In genomic region chr16:2244926-2245795, GRCh38 we compare ENCODE assay signal across 19 cellular contexts. TPM values are rescaled to one million over a fixed set of nuclear protein-coding genes. Genes with fewer than 3 reads are reported as not detected.
DNase-seq lines count a peak whose midpoint lies in the region; ATAC-seq and TF ChIP-seq lines count a peak whose summit lies in the region.
"Had no signal": no experiment of that assay in that cellular context is flagged by ENCODE, and none has a peak within 500 bp of the region (broad histone marks: within the 10 kb centered on the region; RNA-seq: fewer than 3 reads in every experiment).

No MANE protein-coding gene starts in this region.

- POLR2A ChIA-PET in GM10248 (lab: Yijun Ruan, JAX): no interaction called here

- peak in 1 of 2 donors; percentile 12 for ATAC-seq in natural killer cell treated with Interleukin-12 subunit alpha and Interleukin-12 subunit beta and Interleukin-15 and Interleukin-18, amount 100 ng/mL, for 72 hours
- ATAC-seq in natural killer cell (no peak), RWPE2 (ENCODE audit: low read depth) (peak; percentile 9; the same call in 1 of the 3 replicates), esophagus mucosa (peak; percentile 46), GM18907 (IDR thresholded peaks at IDR 0.05; ENCODE audit: unreplicated experiment) (no peak)

- H3K9me3 Mint-ChIP-seq in natural killer cell treated with Interleukin-12 subunit alpha and Interleukin-12 subunit beta and Interleukin-15 and Interleukin-18, amount 100 ng/mL, for 72 hours: no peaks in the 10 kb centered on the region
- H3K9me3 Mint-ChIP-seq in natural killer cell: no peaks in the 10 kb centered on the region
- H3K9me3 Mint-ChIP-seq: H9 had no signal

- H3K27ac ChIP-seq in RWPE2 (ENCODE audit: poor library complexity, severe bottlenecking): no peak overlapping the region
- H3K27ac ChIP-seq: SK-N-MC had no signal

- no peaks in the 10 kb centered on the region for H3K36me3 Mint-ChIP-seq in natural killer cell treated with Interleukin-12 subunit alpha and Interleukin-12 subunit beta and Interleukin-15 and Interleukin-18, amount 100 ng/mL, for 72 hours
- no peaks in the 10 kb centered on the region for H3K36me3 Mint-ChIP-seq in natural killer cell

- peaks cover 73% of the 10 kb centered on the region for H3K36me3 ChIP-seq in RWPE2 (ENCODE audit: low read depth)

- TF ChIP-seq CTCF in natural killer cell (IDR thresholded peaks at IDR 0.05) (no peak), RWPE2 (IDR thresholded peaks at IDR 0.05; ENCODE audit: poor library complexity, severe bottlenecking) (no peak), GM10248 (IDR thresholded peaks at IDR 0.05; ENCODE audit: control extremely low read depth, extremely low read depth, low read depth, missing control alignments) (no peak)

- no peaks in the 10 kb centered on the region for H3K4me1 ChIP-seq in RWPE2 (ENCODE audit: insufficient read depth, poor library complexity, severe bottlenecking)

- H3K4me1 Mint-ChIP-seq in natural killer cell treated with Interleukin-12 subunit alpha and Interleukin-12 subunit beta and Interleukin-15 and Interleukin-18, amount 100 ng/mL, for 72 hours (ENCODE audit: low read depth in 2 of 2): peaks cover 0 to 2% of the 10 kb centered on the region in 2 donors
- H3K4me1 Mint-ChIP-seq in natural killer cell: no peaks in the 10 kb centered on the region
- H3K4me1 Mint-ChIP-seq: H9 had no signal

- no peak overlapping the region for H3K4me3 ChIP-seq in RWPE2 (ENCODE audit: severe bottlenecking)
- H3K4me3 ChIP-seq: SK-N-MC had no signal

- CTCF ChIA-PET in GM10248 (lab: Yijun Ruan, JAX): interaction anchor here (1.0 kb wide), 1 partner anchor 17 kb away, joined by 3 read pairs; no protein-coding TSS in a partner anchor

- H3K4me3 Mint-ChIP-seq in natural killer cell treated with Interleukin-12 subunit alpha and Interleukin-12 subunit beta and Interleukin-15 and Interleukin-18, amount 100 ng/mL, for 72 hours: no peak overlapping the region
- H3K4me3 Mint-ChIP-seq in natural killer cell: no peak overlapping the region
- H3K4me3 Mint-ChIP-seq: B cell, CD14-positive monocyte, H9 had no signal

- no peaks in the 10 kb centered on the region for H3K9me3 ChIP-seq in RWPE2 (ENCODE audit: severe bottlenecking)

- intact Hi-C loops in natural killer cell (cut with micrococcal nuclease): no loop called here

- H3K27me3 Mint-ChIP-seq in natural killer cell treated with Interleukin-12 subunit alpha and Interleukin-12 subunit beta and Interleukin-15 and Interleukin-18, amount 100 ng/mL, for 72 hours: no peaks in the 10 kb centered on the region
- H3K27me3 Mint-ChIP-seq in natural killer cell (ENCODE audit: low read depth in 2 of 2): no peaks in the 10 kb centered on the region
- H3K27me3 Mint-ChIP-seq: B cell had no signal

- DNase-seq in natural killer cell treated with Interleukin-12 subunit alpha and Interleukin-12 subunit beta and Interleukin-15 and Interleukin-18, amount 100 ng/mL, for 72 hours (ENCODE audit: low spot score): peak; percentile 44
- DNase-seq in natural killer cell: no peak
- no peak for DNase-seq in RWPE2 (ENCODE audit: low spot score)
- no peak for DNase-seq in GM10248 (ENCODE audit: extremely low spot score)
- no peak for DNase-seq in ureter (ENCODE audit: low spot score)
- no peak for DNase-seq in KG1 (lab: John Stamatoyannopoulos, UW)
- DNase-seq: EL; NCI-H1105; NCI-H2029 treated with DMSO at 0.1 percent for 48 hours; NCI-H226; NCI-H774; NK-92 treated with Interleukin-12 subunit alpha and Interleukin-12 subunit beta, amount 100 ng/mL, for 24 hours; Right ventricle myocardium superior had no signal

- H3K27ac Mint-ChIP-seq in natural killer cell treated with Interleukin-12 subunit alpha and Interleukin-12 subunit beta and Interleukin-15 and Interleukin-18, amount 100 ng/mL, for 72 hours: no peak overlapping the region
- no peak overlapping the region for H3K27ac Mint-ChIP-seq in natural killer cell
- H3K27ac Mint-ChIP-seq: B cell, H9 had no signal

- H3K27me3 ChIP-seq in RWPE2 (ENCODE audit: insufficient read depth, poor library complexity, severe bottlenecking): no peaks in the 10 kb centered on the region

RNA-seq across cellular contexts. Expression of gene ECI1, which starts 6.2 kb away (rescaled TPM):
- 10 to 100 TPM; 29.1 to 51.1 TPM for total RNA-seq in natural killer cell treated with Interleukin-12 subunit alpha and Interleukin-12 subunit beta and Interleukin-15 and Interleukin-18, amount 100 ng/mL, for 72 hours
- 10 to 100 TPM; 14.6 to 19.2 (median 19.0) TPM for total RNA-seq in natural killer cell
- total RNA-seq in esophagus mucosa: 65.8 TPM
- total RNA-seq in ureter: 47.8 TPM

RNA-seq across cellular contexts. Expression of gene DNASE1L2, which starts 8.9 kb away (rescaled TPM):
- total RNA-seq in natural killer cell treated with Interleukin-12 subunit alpha and Interleukin-12 subunit beta and Interleukin-15 and Interleukin-18, amount 100 ng/mL, for 72 hours: 1 to 10 TPM in 1 of 2 donors, under 1 TPM in 1; 0.88 to 3.5 TPM
- total RNA-seq in natural killer cell: 1 to 10 TPM in 1 of 3 donors, under 1 TPM in 2; 0.19 to 1.4 (median 0.77) TPM
- 0.12 TPM for total RNA-seq in esophagus mucosa
- 1.5 TPM for total RNA-seq in ureter

RNA-seq across cellular contexts. Expression of gene E4F1, which starts 21.8 kb away (rescaled TPM):
- 10 to 100 TPM; 27.5 to 51.8 TPM for total RNA-seq in natural killer cell treated with Interleukin-12 subunit alpha and Interleukin-12 subunit beta and Interleukin-15 and Interleukin-18, amount 100 ng/mL, for 72 hours
- total RNA-seq in natural killer cell (10 to 100 TPM; 43.6 to 45.7 (median 45.7) TPM), esophagus mucosa (10.7 TPM), ureter (24.7 TPM)

RNA-seq across cellular contexts. Expression of gene RNPS1, which starts 22.8 kb away (rescaled TPM):
- total RNA-seq in natural killer cell treated with Interleukin-12 subunit alpha and Interleukin-12 subunit beta and Interleukin-15 and Interleukin-18, amount 100 ng/mL, for 72 hours: 100 to 1,000 TPM; 256 to 334 TPM
- total RNA-seq in natural killer cell (100 to 1,000 TPM; 269 to 284 (median 273) TPM), esophagus mucosa (104 TPM), ureter (178 TPM)

RNA-seq across cellular contexts. Expression of gene PGP, which starts 30.5 kb away (rescaled TPM):
- 10 to 100 TPM; 18.8 to 39.8 TPM for total RNA-seq in natural killer cell treated with Interleukin-12 subunit alpha and Interleukin-12 subunit beta and Interleukin-15 and Interleukin-18, amount 100 ng/mL, for 72 hours
- total RNA-seq in natural killer cell (10 to 100 TPM in 2 of 3 donors, 1 to 10 TPM in 1; 9.7 to 12.8 (median 12.4) TPM), esophagus mucosa (6.6 TPM), ureter (11.3 TPM)

Comparison
In these comparisons a context has a peak if more than half of its experiments do, and no peak if none do; other contexts are left out.
1. ATAC-seq: peak in RWPE2 (single experiment) and esophagus mucosa (single experiment); none in natural killer cell (0 of 3) and GM18907 (single experiment).